ENCODE assay signal across 8 cellular contexts in the genomic region with DNA sequence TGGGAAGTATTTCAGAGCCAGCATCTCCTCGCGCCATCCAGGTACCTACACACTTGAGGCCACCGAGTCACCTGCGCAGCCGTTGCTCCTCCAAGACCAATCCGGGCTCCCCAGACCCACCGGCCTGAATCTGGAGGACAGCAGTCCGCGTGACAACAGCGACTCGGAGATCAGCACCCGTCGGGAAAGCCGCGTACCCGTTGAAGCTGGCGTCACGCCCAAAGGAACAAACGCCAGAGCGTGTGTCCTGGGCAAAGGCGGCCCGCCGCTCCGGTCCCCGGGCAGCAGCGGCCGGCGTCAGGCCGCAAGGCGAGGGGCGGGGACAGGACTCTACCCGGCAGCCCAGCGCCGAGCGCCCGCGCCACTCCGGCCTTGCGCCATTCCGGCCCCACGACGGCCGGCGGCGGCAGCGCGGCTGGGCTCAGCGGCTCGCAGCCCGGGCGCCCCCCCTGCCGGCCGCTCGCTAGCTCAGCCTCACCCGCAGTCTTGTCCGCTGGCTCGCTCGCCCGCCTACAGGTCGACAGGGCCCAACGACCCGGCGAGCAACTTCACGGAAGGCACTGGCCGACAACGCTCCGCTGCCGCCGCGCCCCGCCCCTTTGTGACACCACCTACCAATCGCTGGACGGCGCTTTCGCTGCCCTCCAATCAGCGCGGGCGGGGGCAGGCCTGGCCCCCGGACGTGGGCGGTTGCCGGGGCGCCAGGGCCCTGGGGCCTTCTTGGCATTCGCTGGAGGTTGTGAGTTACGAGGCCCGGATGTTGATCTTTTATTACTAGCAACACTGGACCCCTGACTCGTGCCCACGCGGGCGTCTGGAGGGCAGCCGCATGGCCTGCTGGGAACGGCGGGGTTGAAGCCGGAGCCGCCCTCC. TPM values are rescaled to one million over a fixed set of nuclear protein-coding genes. Genes with fewer than 3 reads are reported as not detected.
A peak's percentile ranks its signal among the peaks of the same experiment; 100 is the strongest.
DNase-seq lines count a peak whose midpoint lies in the region; ATAC-seq and TF ChIP-seq lines count a peak whose summit lies in the region.

TSS of gene ZFAND4 (minus strand) at position 572 of the 873 bp plus-strand sequence. CDS start 9,047 bp downstream, outside the sequence.

- peak within 1 kb of the TSS; percentile 92 for H3K27ac Mint-ChIP-seq in progenitor cell of endocrine pancreas

- peaks cover 3% of the 10 kb centered on the region for H3K9me3 Mint-ChIP-seq in progenitor cell of endocrine pancreas (ENCODE audit: low read depth)

- peaks cover 0 to 6% of the 10 kb centered on the region in 2 donors for H3K4me1 ChIP-seq in adrenal gland (replicated peaks in 1 of 2)

- TF ChIP-seq CTCF in GM12872 (IDR thresholded peaks at IDR 0.05; ENCODE audit: insufficient read depth, low read depth, low read length), result peak; percentile 57; the same call in 2 of the 3 replicates
- peak; percentile 8 to 96 (median 65) for TF ChIP-seq CTCF in adrenal gland (IDR thresholded peaks at IDR 0.05)
- peak; percentile 71 for TF ChIP-seq CTCF in progenitor cell of endocrine pancreas (IDR thresholded peaks at IDR 0.05; ENCODE audit: unreplicated experiment)

- H3K9me3 ChIP-seq in adrenal gland (replicated peaks in 1 of 3), result no peaks in the 10 kb centered on the region

- H3K27me3 ChIP-seq in adrenal gland, result no peaks in the 10 kb centered on the region

- no peaks in the 10 kb centered on the region for H3K36me3 Mint-ChIP-seq in progenitor cell of endocrine pancreas (ENCODE audit: insufficient read depth)

- peak; percentile 96 for ATAC-seq in HG02623 (IDR thresholded peaks at IDR 0.05; ENCODE audit: unreplicated experiment)
- peak; percentile 98 to 99 for ATAC-seq in left cardiac atrium

- peak within 1 kb of the TSS; percentile 56 to 92 (median 90) for H3K27ac ChIP-seq in adrenal gland

- DNase-seq in NCI-H1105 (lab: John Stamatoyannopoulos, UW), result peak; percentile 56
- peak; percentile 88 for DNase-seq in T follicular helper cell (ENCODE audit: low read depth)
- peak; percentile 97 to 99 (median 99) for DNase-seq in adrenal gland
- DNase-seq in left cardiac atrium, result peak; percentile 99
- peak; percentile 97 for DNase-seq in progenitor cell of endocrine pancreas (ENCODE audit: low spot score, unreplicated experiment)
- DNase-seq in ureter (ENCODE audit: low spot score), result peak; percentile 97

- no peaks in the 10 kb centered on the region for H3K27me3 Mint-ChIP-seq in progenitor cell of endocrine pancreas

- intact Hi-C loops in adrenal gland (cut with DNase I), result loop anchor here (5.0 kb wide), 2 partner anchors 205 to 210 kb away; no protein-coding TSS in a partner anchor
- intact Hi-C loops in left cardiac atrium (cut with DNase I), result loop anchor here in 1 of 2 donors (1.0 to 10.0 kb wide), 3 partner anchors 48 to 207 kb away; no protein-coding TSS in a partner anchor

- H3K4me1 Mint-ChIP-seq in progenitor cell of endocrine pancreas (ENCODE audit: low read depth), result peaks cover 23% of the 10 kb centered on the region

- peak; percentile 67 to 82 for TF ChIP-seq POLR2A in adrenal gland (IDR thresholded peaks at IDR 0.05)

- peak within 1 kb of the TSS; percentile 83 for H3K4me3 Mint-ChIP-seq in progenitor cell of endocrine pancreas (ENCODE audit: low read depth)

- no peaks in the 10 kb centered on the region for H3K36me3 ChIP-seq in adrenal gland (replicated peaks in 1 of 2)

- peak within 1 kb of the TSS; percentile 47 to 77 (median 65) for H3K4me3 ChIP-seq in adrenal gland

- 0 to 1% (median 1%) methylated on average over 25 to 95 of the region's 95 CpGs; no CpG with 5 or more reads in 1 of the 4 donors for WGBS in adrenal gland, 4 donors

RNA-seq across cellular contexts. Expression of gene ZFAND4, which starts in this region (rescaled TPM):
- total RNA-seq in adrenal gland (10 to 100 TPM; 14.3 to 48.7 (median 31.7) TPM), left cardiac atrium (10 to 100 TPM; 14.0 to 15.0 TPM), progenitor cell of endocrine pancreas (26.2 and 27.9 TPM in 2 replicates), ureter (20.7 TPM)
- polyA plus RNA-seq in adrenal gland, result 10 to 100 TPM in 1 of 3 donors, 1 to 10 TPM in 2; 7.1 to 12.4 (median 8.5) TPM

Comparison
In these comparisons a context has a peak if more than half of its experiments do, and no peak if none do; other contexts are left out.
1. Peak in every context shown above with its lines: DNase-seq, ATAC-seq, H3K4me3 ChIP-seq and H3K27ac ChIP-seq.